7 cellular contexts compared by ENCODE assay signal in the genomic region with DNA sequence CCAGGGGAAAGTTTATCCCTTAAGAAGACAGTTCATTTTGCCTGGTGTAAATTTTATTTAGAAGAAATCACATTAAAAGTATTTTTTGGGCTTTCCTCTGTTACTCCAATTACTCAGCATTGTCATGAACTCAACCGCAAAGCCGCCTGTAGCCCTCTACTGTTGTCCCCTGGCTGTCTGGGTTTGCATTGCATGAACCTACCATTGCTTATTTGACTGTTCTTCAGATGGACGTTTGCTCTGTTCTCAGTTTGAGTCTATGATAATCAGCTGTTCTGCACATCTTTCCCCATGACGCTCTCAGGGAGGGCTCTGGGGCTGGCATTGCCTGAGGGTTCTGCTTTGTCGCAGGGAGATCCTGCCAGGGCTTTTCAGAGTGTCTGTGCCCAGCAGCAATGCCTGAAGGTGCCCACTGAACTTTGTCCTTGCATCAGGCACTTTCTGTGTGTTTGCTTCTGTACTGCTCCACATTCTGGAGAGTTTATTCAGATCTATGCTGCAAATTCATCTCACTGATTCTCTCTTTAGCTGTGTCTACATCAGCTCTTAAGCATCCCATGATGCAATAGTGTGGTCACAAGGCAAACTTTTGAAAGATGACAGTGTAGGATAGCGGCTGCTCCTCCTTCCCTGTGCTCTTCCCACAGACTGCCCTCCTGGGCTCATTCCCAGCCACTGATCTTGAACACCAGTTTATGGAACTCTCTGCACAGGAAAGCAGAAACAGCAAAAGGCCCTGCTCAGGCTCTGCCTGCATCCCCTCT.
DNase-seq lines count a peak whose midpoint lies in the region; ATAC-seq, FAIRE-seq and TF ChIP-seq lines count a peak whose summit lies in the region.
"Not testable (repeated sequence)": the region's sequence is repeated elsewhere in the genome, so short reads cannot be mapped to it uniquely, and the experiment has no call there.

No MANE protein-coding gene starts in this region.

- TF ChIP-seq RAD21 in K562 (CRISPR knock-in tag; conservative IDR thresholded peaks at IDR 0.05 in 1 of 2, IDR thresholded peaks at IDR 0.05 in 1 of 2): not testable (repeated sequence)

- DNase-seq in GM06990 (ENCODE audit: extremely low read depth, insufficient read length): not testable (repeated sequence)
- DNase-seq in SIG-M5 treated with dmso at 0.1 percent for 504 hours (lab: John Stamatoyannopoulos, UW; ENCODE audit: unreplicated experiment): peak; percentile 1
- DNase-seq in activated CD4-positive, alpha-beta memory T cell treated with anti-CD3 and anti-CD28 coated beads, Interleukin-2, amount 10 ng/mL, durations not matched to agents 7 days and 5 days: peak; percentile 36
- DNase-seq in K562 (ENCODE audit: extremely low read depth in 1 of 4, low spot score in 3 of 4): peak in 3 of 4 experiments; percentile 1 to 2 (median 2)
- peak; percentile 17 for DNase-seq in kidney
- DNase-seq in spleen: peak; percentile 30

- H3K27me3 ChIP-seq in GM06990 (replicated peaks; ENCODE audit: control insufficient read depth, insufficient read depth, low read length); K562 (ENCODE audit: control insufficient read depth in 2 of 2, insufficient read depth in 2 of 2, low read length in 2 of 2): not testable (repeated sequence)
- H3K27me3 ChIP-seq in spleen (replicated peaks in 1 of 7): peaks cover 0 to 34% (median 0%) of the 10 kb centered on the region in 7 donors

- POLR2A ChIA-PET in activated CD4-positive, alpha-beta memory T cell treated with anti-CD3 and anti-CD28 coated beads, Interleukin-2, amount 10 ng/mL, durations not matched to agents 7 days and 5 days (lab: Charles Lee); K562 (lab: Yijun Ruan, JAX): not testable (repeated sequence)

- not testable (repeated sequence) for H3K9me3 Mint-ChIP-seq in IgD-negative memory B cell; activated CD4-positive, alpha-beta memory T cell treated with anti-CD3 and anti-CD28 coated beads, Interleukin-2, amount 10 ng/mL, durations not matched to agents 7 days and 5 days

- not testable (repeated sequence) for FAIRE-seq in K562 (lab: Jason Lieb, UNC); kidney (lab: Jason Lieb, UNC)

- H3K4me3 Mint-ChIP-seq in IgD-negative memory B cell: peak overlapping the region; percentile 73 to 84 (median 80)
- H3K4me3 Mint-ChIP-seq in activated CD4-positive, alpha-beta memory T cell treated with anti-CD3 and anti-CD28 coated beads, Interleukin-2, amount 10 ng/mL, durations not matched to agents 7 days and 5 days: not testable (repeated sequence)

- H4K20me1 ChIP-seq in K562 (replicated peaks; ENCODE audit: control insufficient read depth, insufficient read depth, low read length): not testable (repeated sequence)

- TF ChIP-seq POLR2A in K562 (conservative IDR thresholded peaks at IDR 0.05); spleen (IDR thresholded peaks at IDR 0.05): not testable (repeated sequence)

- CTCF ChIA-PET in activated CD4-positive, alpha-beta memory T cell treated with anti-CD3 and anti-CD28 coated beads, Interleukin-2, amount 10 ng/mL, durations not matched to agents 7 days and 5 days (lab: Charles Lee); K562 (lab: Yijun Ruan, JAX; ENCODE audit: low intra/inter-chr PET ratio): not testable (repeated sequence)

- H3K36me3 Mint-ChIP-seq in IgD-negative memory B cell; activated CD4-positive, alpha-beta memory T cell treated with anti-CD3 and anti-CD28 coated beads, Interleukin-2, amount 10 ng/mL, durations not matched to agents 7 days and 5 days (ENCODE audit: low read depth): not testable (repeated sequence)

- not testable (repeated sequence) for H3K9me1 ChIP-seq in K562 (ENCODE audit: control insufficient read depth, insufficient read depth, low read length)

- in situ Hi-C loops in K562 (cut with MboI): not testable (repeated sequence)

- not testable (repeated sequence) for H3K79me2 ChIP-seq in K562 (ENCODE audit: control insufficient read depth, insufficient read depth, low read length)

- not testable (repeated sequence) for H3K4me1 ChIP-seq in K562 (replicated peaks in 1 of 2; ENCODE audit: control insufficient read depth in 2 of 2, insufficient read depth in 2 of 2, low read length in 2 of 2); kidney (ENCODE audit: control insufficient read depth in 1 of 2, insufficient read depth in 1 of 2, low read depth in 1 of 2, low read length in 2 of 2)
- H3K4me1 ChIP-seq in spleen: peaks cover 0 to 12% (median 2%) of the 10 kb centered on the region in 6 donors

- H3K9me3 ChIP-seq in K562 (replicated peaks; ENCODE audit: control insufficient read depth, insufficient read depth, low read depth, low read length); kidney (ENCODE audit: control insufficient read depth in 1 of 2, low read length in 2 of 2); spleen: not testable (repeated sequence)

- not testable (repeated sequence) for H3K27ac ChIP-seq in K562 (ENCODE audit: extremely low read depth, low read depth, low read length); kidney (ENCODE audit: low read depth in 2 of 2, low read length in 2 of 2); spleen

- peak; percentile 58; the same call in 1 of the 3 replicates for ATAC-seq in K562

- peak; percentile 14 for TF ChIP-seq CTCF in GM06990 (IDR thresholded peaks at IDR 0.05; ENCODE audit: insufficient read depth, low read length, poor library complexity, severe bottlenecking)
- not testable (repeated sequence) for TF ChIP-seq CTCF in K562 (IDR thresholded peaks at IDR 0.05 in 2 of 3, conservative IDR thresholded peaks at IDR 0.05 in 1 of 3; ENCODE audit: insufficient read depth in 2 of 3, low read depth in 1 of 3, low read length in 3 of 3); kidney (IDR thresholded peaks at IDR 0.05; ENCODE audit: borderline replicate concordance, extremely low read depth, insufficient read depth); spleen (IDR thresholded peaks at IDR 0.05 in 8 of 11, conservative IDR thresholded peaks at IDR 0.05 in 3 of 11)

- H3K27me3 Mint-ChIP-seq in IgD-negative memory B cell; activated CD4-positive, alpha-beta memory T cell treated with anti-CD3 and anti-CD28 coated beads, Interleukin-2, amount 10 ng/mL, durations not matched to agents 7 days and 5 days: not testable (repeated sequence)

- not testable (repeated sequence) for H3K4me3 ChIP-seq in GM06990 (replicated peaks; ENCODE audit: low read depth, low read length); K562; kidney (ENCODE audit: low read length in 2 of 2)
- peak overlapping the region in 1 of 8 donors; percentile 44 for H3K4me3 ChIP-seq in spleen

- intact Hi-C loops in K562 (cut with micrococcal nuclease); kidney (cut with DNase I); spleen (cut with DNase I; ENCODE audit: low total_unique reads): not testable (repeated sequence)

- H3K4me2 ChIP-seq in K562 (ENCODE audit: insufficient read depth, low read length): not testable (repeated sequence)

- WGBS in K562 (ENCODE audit: insufficient coverage, low coverage, missing lambda C conversion rate): 0% methylated on average over 5 of the region's 6 CpGs
- 37 to 52% (median 42%) methylated on average over 6 of the region's 6 CpGs for WGBS in spleen, 5 donors

- H3K4me1 Mint-ChIP-seq in IgD-negative memory B cell: not testable (repeated sequence)
- peaks cover 12% of the 10 kb centered on the region for H3K4me1 Mint-ChIP-seq in activated CD4-positive, alpha-beta memory T cell treated with anti-CD3 and anti-CD28 coated beads, Interleukin-2, amount 10 ng/mL, durations not matched to agents 7 days and 5 days

- not testable (repeated sequence) for H2AFZ ChIP-seq in K562 (ENCODE audit: low read depth, low read length)

- H3K9ac ChIP-seq in K562 (ENCODE audit: insufficient read depth in 1 of 2, low read depth in 2 of 2, low read length in 2 of 2); kidney (ENCODE audit: low read length in 2 of 2): not testable (repeated sequence)

- TF ChIP-seq EP300 in K562 (IDR thresholded peaks at IDR 0.05; ENCODE audit: low read length): not testable (repeated sequence)

- peak overlapping the region; percentile 67 to 91 (median 75) for H3K27ac Mint-ChIP-seq in IgD-negative memory B cell
- not testable (repeated sequence) for H3K27ac Mint-ChIP-seq in activated CD4-positive, alpha-beta memory T cell treated with anti-CD3 and anti-CD28 coated beads, Interleukin-2, amount 10 ng/mL, durations not matched to agents 7 days and 5 days

- H3K36me3 ChIP-seq in GM06990 (ENCODE audit: control insufficient read depth, insufficient read depth, low read length); K562 (ENCODE audit: control insufficient read depth, insufficient read depth, low read length); kidney (ENCODE audit: control insufficient read depth in 1 of 2, insufficient read depth in 2 of 2, low read length in 2 of 2); spleen: not testable (repeated sequence)

- BruUV-seq in K562 (replicated peaks; lab: Mats Ljungman, UMichigan): not testable (repeated sequence)

TF ChIP-seq in K562, 482 proteins besides CTCF, POLR2A, EP300 and RAD21:
- TF ChIP-seq, protein P1, sequence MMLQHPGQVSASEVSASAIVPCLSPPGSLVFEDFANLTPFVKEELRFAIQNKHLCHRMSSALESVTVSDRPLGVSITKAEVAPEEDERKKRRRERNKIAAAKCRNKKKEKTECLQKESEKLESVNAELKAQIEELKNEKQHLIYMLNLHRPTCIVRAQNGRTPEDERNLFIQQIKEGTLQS (IDR thresholded peaks at IDR 0.05): 0 out of 2 replicates have a peak, but pooled peaks have one; percentile 23
- TF ChIP-seq, protein P1 (CRISPR knock-in tag; conservative IDR thresholded peaks at IDR 0.05): not testable (repeated sequence)
- TF ChIP-seq CEBPG (CRISPR knock-in tag; IDR thresholded peaks at IDR 0.05): not testable (repeated sequence)
- TF ChIP-seq CEBPG (tag; conservative IDR thresholded peaks at IDR 0.05 in 1 of 2, IDR thresholded peaks at IDR 0.05 in 1 of 2): peak in 1 of 2 experiments; percentile 74; a peak in 2 of 4 replicates
